Comparison of ENCODE assay signal across 34 cellular contexts in genomic region chr1:44453798-44454349, GRCh38.
"Had no signal": no experiment of that assay in that cellular context is flagged by ENCODE, and none has a peak within 500 bp of the region (broad histone marks: within the 10 kb centered on the region; RNA-seq: fewer than 3 reads in every experiment).

No MANE protein-coding gene starts in this region.

- H3K27ac Mint-ChIP-seq: activated CD4-positive, alpha-beta memory T cell treated with anti-CD3 and anti-CD28 coated beads for 36 hours; activated CD4-positive, alpha-beta T cell treated with anti-CD3 and anti-CD28 coated beads for 36 hours; activated CD4-positive, alpha-beta T cell treated with anti-CD3 and anti-CD28 coated beads, Interleukin-2, amount 10 ng/mL, durations not matched to agents 24 days and 14 days; activated CD8-positive, alpha-beta memory T cell treated with anti-CD3 and anti-CD28 coated beads, Interleukin-2, amount 10 ng/mL, durations not matched to agents 7 days and 5 days; activated CD8-positive, alpha-beta T cell treated with anti-CD3 and anti-CD28 coated beads, Interleukin-2, amount 10 ng/mL, durations not matched to agents 7 days and 5 days; activated naive CD4-positive, alpha-beta T cell treated with anti-CD3 and anti-CD28 coated beads, Interleukin-2, amount 10 ng/mL, durations not matched to agents 7 days and 5 days; activated naive CD4-positive, alpha-beta T cell treated with anti-CD3 and anti-CD28 coated beads, Interleukin-2, amount 50 U/mL, for 72 hours; activated naive CD8-positive, alpha-beta T cell treated with anti-CD3 and anti-CD28 coated beads, Interleukin-2, amount 10 ng/mL, durations not matched to agents 7 days and 5 days; activated T-cell treated with anti-CD3 and anti-CD28 coated beads, Interleukin-2, amount 50 U/mL, for 72 hours; brain; T-helper 17 cell; T-helper 2 cell treated with Interferon-gamma antibody and Interleukin-4, amounts not matched to agents 5 μg/mL and 100 μg/mL, for 36 hours had no signal

- H3K36me3 ChIP-seq: ascending aorta, breast epithelium, cardiac muscle cell, colonic mucosa, esophagus squamous epithelium, gastrocnemius medialis, heart right ventricle had no signal

- H3K9me3 ChIP-seq: breast epithelium, colonic mucosa, esophagus squamous epithelium, gastrocnemius medialis had no signal

- H3K36me3 Mint-ChIP-seq: activated CD4-positive, alpha-beta memory T cell treated with anti-CD3 and anti-CD28 coated beads for 36 hours; activated CD8-positive, alpha-beta memory T cell treated with anti-CD3 and anti-CD28 coated beads, Interleukin-2, amount 10 ng/mL, durations not matched to agents 7 days and 5 days; activated naive CD4-positive, alpha-beta T cell treated with anti-CD3 and anti-CD28 coated beads, Interleukin-2, amount 10 ng/mL, durations not matched to agents 7 days and 5 days; activated naive CD8-positive, alpha-beta T cell treated with anti-CD3 and anti-CD28 coated beads, Interleukin-2, amount 10 ng/mL, durations not matched to agents 7 days and 5 days; brain had no signal

- H3K4me1 ChIP-seq: ascending aorta, breast epithelium, colonic mucosa, esophagus squamous epithelium, foreskin keratinocyte, gastrocnemius medialis, heart right ventricle had no signal

- H3K4me3 ChIP-seq: ascending aorta, breast epithelium, cardiac muscle cell, colonic mucosa, esophagus squamous epithelium, gastrocnemius medialis, heart right ventricle had no signal

- H3K4me3 Mint-ChIP-seq: activated CD4-positive, alpha-beta memory T cell treated with anti-CD3 and anti-CD28 coated beads for 36 hours; activated CD4-positive, alpha-beta T cell treated with anti-CD3 and anti-CD28 coated beads for 36 hours; activated CD4-positive, alpha-beta T cell treated with anti-CD3 and anti-CD28 coated beads, Interleukin-2, amount 10 ng/mL, durations not matched to agents 24 days and 14 days; activated CD8-positive, alpha-beta memory T cell treated with anti-CD3 and anti-CD28 coated beads, Interleukin-2, amount 10 ng/mL, durations not matched to agents 7 days and 5 days; activated CD8-positive, alpha-beta T cell treated with anti-CD3 and anti-CD28 coated beads, Interleukin-2, amount 10 ng/mL, durations not matched to agents 7 days and 5 days; activated naive CD4-positive, alpha-beta T cell treated with anti-CD3 and anti-CD28 coated beads, Interleukin-2, amount 10 ng/mL, durations not matched to agents 7 days and 5 days; activated naive CD8-positive, alpha-beta T cell treated with anti-CD3 and anti-CD28 coated beads, Interleukin-2, amount 10 ng/mL, durations not matched to agents 7 days and 5 days; activated T-cell treated with anti-CD3 and anti-CD28 coated beads, Interleukin-2, amount 50 U/mL, for 72 hours; brain; T-helper 17 cell; T-helper 2 cell treated with Interferon-gamma antibody and Interleukin-4, amounts not matched to agents 5 μg/mL and 100 μg/mL, for 36 hours had no signal

- H3K9me3 Mint-ChIP-seq: activated naive CD4-positive, alpha-beta T cell treated with anti-CD3 and anti-CD28 coated beads, Interleukin-2, amount 10 ng/mL, durations not matched to agents 7 days and 5 days; activated naive CD8-positive, alpha-beta T cell treated with anti-CD3 and anti-CD28 coated beads, Interleukin-2, amount 10 ng/mL, durations not matched to agents 7 days and 5 days; T-helper 2 cell treated with Interferon-gamma antibody and Interleukin-4, amounts not matched to agents 5 μg/mL and 100 μg/mL, for 36 hours had no signal

- H3K4me1 Mint-ChIP-seq: activated CD4-positive, alpha-beta T cell treated with anti-CD3 and anti-CD28 coated beads for 36 hours; activated CD4-positive, alpha-beta T cell treated with anti-CD3 and anti-CD28 coated beads, Interleukin-2, amount 10 ng/mL, durations not matched to agents 24 days and 14 days; activated CD8-positive, alpha-beta memory T cell treated with anti-CD3 and anti-CD28 coated beads, Interleukin-2, amount 10 ng/mL, durations not matched to agents 7 days and 5 days; activated naive CD4-positive, alpha-beta T cell treated with anti-CD3 and anti-CD28 coated beads, Interleukin-2, amount 10 ng/mL, durations not matched to agents 7 days and 5 days; activated naive CD8-positive, alpha-beta T cell treated with anti-CD3 and anti-CD28 coated beads, Interleukin-2, amount 10 ng/mL, durations not matched to agents 7 days and 5 days; brain; T-helper 17 cell had no signal

- H3K27me3 ChIP-seq: ascending aorta, cardiac muscle cell, colonic mucosa had no signal

- ATAC-seq: activated CD4-positive, alpha-beta T cell treated with anti-CD3 and anti-CD28 coated beads for 36 hours; activated CD8-positive, alpha-beta memory T cell treated with anti-CD3 and anti-CD28 coated beads, Interleukin-2, amount 10 ng/mL, durations not matched to agents 7 days and 5 days; activated CD8-positive, alpha-beta T cell treated with anti-CD3 and anti-CD28 coated beads, Interleukin-2, amount 10 ng/mL, durations not matched to agents 7 days and 5 days; activated naive CD4-positive, alpha-beta T cell treated with anti-CD3 and anti-CD28 coated beads, Interleukin-2, amount 50 U/mL, for 72 hours; activated T-cell treated with anti-CD3 and anti-CD28 coated beads, Interleukin-2, amount 50 U/mL, for 72 hours; foreskin keratinocyte; gastrocnemius medialis; heart right ventricle; T-helper 17 cell had no signal

- H3K27ac ChIP-seq: ascending aorta, breast epithelium, cardiac muscle cell, colonic mucosa, epithelial cell of prostate, esophagus squamous epithelium, foreskin keratinocyte, gastrocnemius medialis, heart right ventricle had no signal

- DNase-seq: activated CD4-positive, alpha-beta memory T cell treated with anti-CD3 and anti-CD28 coated beads for 36 hours; activated CD4-positive, alpha-beta T cell treated with anti-CD3 and anti-CD28 coated beads for 36 hours; activated CD4-positive, alpha-beta T cell treated with anti-CD3 and anti-CD28 coated beads, Interleukin-2, amount 10 ng/mL, durations not matched to agents 24 days and 14 days; activated CD4-positive, CD25-positive, alpha-beta regulatory T cell; activated CD4-positive, CD25-positive, alpha-beta regulatory T cell treated with anti-CD3 and anti-CD28 coated beads, Interleukin-2, amount 50 U/mL, for 72 hours; activated CD8-positive, alpha-beta memory T cell treated with anti-CD3 and anti-CD28 coated beads, Interleukin-2, amount 10 ng/mL, durations not matched to agents 7 days and 5 days; activated CD8-positive, alpha-beta memory T cell treated with anti-CD3 and anti-CD28 coated beads, Interleukin-2, amount 50 U/mL, for 4 hours; activated CD8-positive, alpha-beta T cell treated with anti-CD3 and anti-CD28 coated beads, Interleukin-2, amount 10 ng/mL, durations not matched to agents 7 days and 5 days; activated gamma-delta T cell; activated naive CD4-positive, alpha-beta T cell; activated naive CD4-positive, alpha-beta T cell treated with anti-CD3 and anti-CD28 coated beads, Interleukin-2, amount 10 ng/mL, durations not matched to agents 7 days and 5 days; activated naive CD8-positive, alpha-beta T cell treated with anti-CD3 and anti-CD28 coated beads, Interleukin-2, amount 10 ng/mL, durations not matched to agents 7 days and 5 days; activated T-cell treated with anti-CD3 and anti-CD28 coated beads, Interleukin-2, amount 50 U/mL, for 1 hour; activated T-cell treated with anti-CD3 and anti-CD28 coated beads, Interleukin-2, amount 50 U/mL, for 72 hours; central memory CD4-positive, alpha-beta T cell; cerebellar nuclear complex; colonic mucosa; effector CD8-positive, alpha-beta T cell; esophagus squamous epithelium; foreskin keratinocyte; gastrocnemius medialis; heart right ventricle; T-helper 1 cell; T-helper 17 cell; T1000 had no signal

- FAIRE-seq: endometrium, endothelial cell of umbilical vein had no signal
